In the genomic region with DNA sequence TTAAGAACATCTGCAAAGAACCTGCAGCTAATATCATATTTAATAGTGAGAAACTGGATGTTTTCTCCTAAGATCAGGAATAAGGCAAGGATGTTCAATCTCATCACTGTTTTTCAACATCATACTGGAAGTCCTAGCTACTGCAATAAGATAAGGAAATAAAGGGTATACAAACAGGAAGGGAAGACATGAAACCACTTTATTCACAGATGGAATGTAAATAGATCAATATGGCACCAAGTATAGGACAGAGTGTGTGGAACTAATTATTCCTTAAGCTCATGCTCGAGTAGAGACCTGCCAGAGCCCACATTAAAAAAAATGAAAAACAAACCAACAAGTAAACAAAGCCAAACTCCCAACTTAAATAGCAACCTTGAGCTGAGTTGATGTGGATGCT, we compare ENCODE assay signal across 34 cellular contexts. TPM values are rescaled to one million over a fixed set of nuclear protein-coding genes. Genes with fewer than 3 reads are reported as not detected.
"Had no signal": no experiment of that assay in that cellular context is flagged by ENCODE, and none has a peak within 500 bp of the region (broad histone marks: within the 10 kb centered on the region; RNA-seq: fewer than 3 reads in every experiment).

No MANE protein-coding gene starts in this region.

- DNase-seq: activated CD4-positive, alpha-beta T cell treated with anti-CD3 and anti-CD28 coated beads, Interleukin-2, amount 10 ng/mL, durations not matched to agents 24 days and 14 days; activated CD4-positive, alpha-beta T cell treated with anti-CD3 and anti-CD28 coated beads, Interleukin-2, amount 50 U/mL, for 4 hours; activated CD8-positive, alpha-beta T cell treated with anti-CD3 and anti-CD28 coated beads for 36 hours; activated gamma-delta T cell; activated naive CD4-positive, alpha-beta T cell treated with Interleukin-2 at 50 U/mL for 16 hours; activated naive CD8-positive, alpha-beta T cell treated with anti-CD3 and anti-CD28 coated beads, Interleukin-2, amount 10 ng/mL, durations not matched to agents 7 days and 5 days; activated T-cell treated with anti-CD3 and anti-CD28 coated beads, Interleukin-2, amount 50 U/mL, for 1 hour; activated T-cell treated with anti-CD3 and anti-CD28 coated beads, Interleukin-2, amount 50 U/mL, for 72 hours; amygdala; NCI-H1105; NCI-H1417 treated with DMSO at 0.1 percent for 48 hours; NCI-H1694; NCI-H1930; NCI-H345; NCI-H524 treated with DMSO at 0.1 percent for 48 hours; PC-9; SIG-M5; T-cell had no signal

- H3K27ac ChIP-seq: ascending aorta, cardiac muscle cell, KMS-11, PC-9, RWPE1 had no signal

- H3K9ac ChIP-seq: KMS-11 had no signal

- H3K4me2 ChIP-seq: KMS-11, PC-9 had no signal

- H3K27me3 ChIP-seq: ascending aorta, cardiac muscle cell had no signal

- H3K4me1 ChIP-seq: ascending aorta had no signal

- H3K9me3 ChIP-seq: ascending aorta had no signal

- H3K4me3 ChIP-seq: ascending aorta, cardiac muscle cell, PC-9 had no signal

- FAIRE-seq: RCC 7860, TTC549 had no signal

- ATAC-seq: activated CD8-positive, alpha-beta T cell treated with anti-CD3 and anti-CD28 coated beads for 36 hours; activated T-helper 17 cell treated with anti-CD3 and anti-CD28 coated beads, Interleukin-2, amount 50 U/mL, for 72 hours; Right ventricle myocardium inferior; SK-N-SH treated with all-trans-retinoic acid at 6 μM for 48 hours; T-cell had no signal

- H3K36me3 ChIP-seq: ascending aorta, cardiac muscle cell had no signal

RNA-seq across cellular contexts. Expression of gene TMEM247, which starts 41.3 kb away (rescaled TPM):
- total RNA-seq: activated CD4-positive, alpha-beta T cell treated with anti-CD3 and anti-CD28 coated beads, Interleukin-2, amount 10 ng/mL, durations not matched to agents 24 days and 14 days; activated CD8-positive, alpha-beta memory T cell treated with anti-CD3 and anti-CD28 coated beads for 36 hours; activated CD8-positive, alpha-beta T cell treated with anti-CD3 and anti-CD28 coated beads for 36 hours; activated naive CD8-positive, alpha-beta T cell treated with anti-CD3 and anti-CD28 coated beads, Interleukin-2, amount 10 ng/mL, durations not matched to agents 7 days and 5 days; activated T-cell treated with anti-CD3 and anti-CD28 coated beads, Interleukin-2, amount 50 U/mL, for 72 hours; activated T-helper 17 cell treated with anti-CD3 and anti-CD28 coated beads, Interleukin-2, amount 50 U/mL, for 72 hours; ascending aorta; cardiac muscle cell; MCF 10A; NCI-H460; OCI-LY7; PC-9; Right ventricle myocardium inferior; SK-MEL-5; T-cell; T-helper 2 cell treated with Interferon-gamma antibody and Interleukin-4, amounts not matched to agents 100 ng/mL and 5 ng/mL, for 36 hours had no signal
- polyA plus RNA-seq: adipose tissue, cardiac muscle cell had no signal
